Comparison of ENCODE assay signal across 28 cellular contexts in the genomic region with DNA sequence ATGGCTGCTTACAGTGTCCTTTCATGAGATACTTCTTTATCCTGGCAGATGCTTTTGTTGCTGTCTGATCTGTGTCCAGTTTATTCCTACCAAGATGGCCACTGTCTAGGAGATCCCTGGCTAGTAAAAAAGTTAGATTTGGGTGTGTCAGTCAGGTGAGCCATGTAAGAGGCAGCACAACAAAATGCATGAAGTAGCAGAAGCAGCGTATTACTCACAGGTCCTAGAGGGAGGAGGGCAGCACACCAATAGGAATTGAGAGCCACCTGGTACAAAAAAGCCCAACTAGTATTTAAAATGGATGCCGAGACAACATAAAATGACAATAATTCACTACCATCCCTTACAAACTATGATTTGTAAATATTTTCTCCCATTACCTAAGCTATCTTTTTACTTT.
"Had no signal": no experiment of that assay in that cellular context is flagged by ENCODE, and none has a peak within 500 bp of the region (broad histone marks: within the 10 kb centered on the region; RNA-seq: fewer than 3 reads in every experiment).

No MANE protein-coding gene starts in this region.

- H3K4me3 ChIP-seq: stomach, suprapubic skin, testis, thoracic aorta, thyroid gland, tibial artery, tibial nerve, transverse colon, upper lobe of left lung, upper lobe of right lung, uterus, vagina had no signal

- H3K36me3 Mint-ChIP-seq: stimulated activated effector memory CD8-positive, alpha-beta T cell treated with anti-CD3 and anti-CD28 coated beads, Interleukin-12 subunit alpha, Interleukin-12 subunit beta, amount 100 ng/mL, for 72 hours; stimulated activated memory B cell treated with anti-CD40 and anti-IgM and Interleukin-4, amounts not matched to agents 10 μg/mL and 1 μg/mL and 100 μg/mL, for 72 hours; stimulated activated naive B cell treated with anti-CD40 and anti-IgM and Interleukin-4, amounts not matched to agents 10 μg/mL and 1 μg/mL and 100 μg/mL, for 72 hours; type B pancreatic cell had no signal

- H3K27ac Mint-ChIP-seq: stimulated activated effector memory CD8-positive, alpha-beta T cell treated with anti-CD3 and anti-CD28 coated beads, Interleukin-12 subunit alpha, Interleukin-12 subunit beta, amount 100 ng/mL, for 72 hours; stimulated activated memory B cell treated with anti-CD40 and anti-IgM and Interleukin-4, amounts not matched to agents 10 μg/mL and 1 μg/mL and 100 μg/mL, for 72 hours; stimulated activated naive B cell treated with anti-CD40 and anti-IgM and Interleukin-4, amounts not matched to agents 10 μg/mL and 1 μg/mL and 100 μg/mL, for 72 hours; stimulated activated naive CD8-positive, alpha-beta T cell treated with anti-CD3 and anti-CD28 coated beads, Interleukin-15, amount 100 ng/mL, for 72 hours; stimulated activated naive CD8-positive, alpha-beta T cell treated with anti-CD3 and anti-CD28 coated beads, Interleukin-15, Interleukin-2, amounts not matched to agents 100 ng/mL and 50 ng/mL, for 24 hours had no signal

- H3K9me3 Mint-ChIP-seq: stimulated activated effector memory CD8-positive, alpha-beta T cell treated with anti-CD3 and anti-CD28 coated beads, Interleukin-12 subunit alpha, Interleukin-12 subunit beta, amount 100 ng/mL, for 72 hours; stimulated activated memory B cell treated with anti-CD40 and anti-IgM and Interleukin-4, amounts not matched to agents 10 μg/mL and 1 μg/mL and 100 μg/mL, for 72 hours; stimulated activated naive CD8-positive, alpha-beta T cell treated with anti-CD3 and anti-CD28 coated beads, Interleukin-15, amount 100 ng/mL, for 72 hours; stimulated activated naive CD8-positive, alpha-beta T cell treated with anti-CD3 and anti-CD28 coated beads, Interleukin-15, Interleukin-2, amounts not matched to agents 100 ng/mL and 50 ng/mL, for 24 hours had no signal

- H3K4me3 Mint-ChIP-seq: stimulated activated effector memory CD8-positive, alpha-beta T cell treated with anti-CD3 and anti-CD28 coated beads, Interleukin-12 subunit alpha, Interleukin-12 subunit beta, amount 100 ng/mL, for 72 hours; stimulated activated memory B cell treated with anti-CD40 and anti-IgM and Interleukin-4, amounts not matched to agents 10 μg/mL and 1 μg/mL and 100 μg/mL, for 72 hours; stimulated activated naive B cell treated with anti-CD40 and anti-IgM and Interleukin-4, amounts not matched to agents 10 μg/mL and 1 μg/mL and 100 μg/mL, for 72 hours; stimulated activated naive CD8-positive, alpha-beta T cell treated with anti-CD3 and anti-CD28 coated beads, Interleukin-15, amount 100 ng/mL, for 72 hours; stimulated activated naive CD8-positive, alpha-beta T cell treated with anti-CD3 and anti-CD28 coated beads, Interleukin-15, Interleukin-2, amounts not matched to agents 100 ng/mL and 50 ng/mL, for 24 hours; type B pancreatic cell had no signal

- H3K27me3 ChIP-seq: stomach, suprapubic skin, testis, thyroid gland, tibial artery, tibial nerve, transverse colon, upper lobe of left lung, upper lobe of right lung, uterus, vagina had no signal

- H3K27ac ChIP-seq: stomach, suprapubic skin, testis, thoracic aorta, thyroid gland, tibial artery, tibial nerve, transverse colon, upper lobe of left lung, upper lobe of right lung, uterus, vagina had no signal

- FAIRE-seq: urothelium cell line had no signal

- H3K27me3 Mint-ChIP-seq: type B pancreatic cell had no signal

- H3K9me3 ChIP-seq: stomach, suprapubic skin, testis, thoracic aorta, thyroid gland, tibial artery, tibial nerve, transverse colon, upper lobe of left lung, upper lobe of right lung, uterus, vagina had no signal

- H3K4me1 ChIP-seq: uterus had no signal

- DNase-seq: stimulated activated CD4-positive, alpha-beta T cell treated with anti-CD3 and anti-CD28 coated beads, Interleukin-2, amount 100 ng/mL, for 48 hours; stimulated activated CD4-positive, alpha-beta T cell treated with anti-CD3 and anti-CD28 coated beads, Interleukin-4, amount 100 ng/mL, for 1 hour; stimulated activated CD4-positive, alpha-beta T cell treated with anti-CD3 and anti-CD28 coated beads, Interleukin-4, amount 100 ng/mL, for 24 hours; stimulated activated CD4-positive, alpha-beta T cell treated with anti-CD3 and anti-CD28 coated beads, Interleukin-4, amount 100 ng/mL, for 4 hours; stimulated activated CD8-positive, alpha-beta memory T cell treated with anti-CD3 and anti-CD28 coated beads, Interleukin-4, amount 100 ng/mL, for 48 hours; stimulated activated naive B cell treated with anti-CD40 and anti-IgM and Interleukin-4, amounts not matched to agents 10 μg/mL and 1 μg/mL and 100 μg/mL, for 72 hours; stimulated activated naive CD4-positive, alpha-beta T cell; stimulated activated naive CD4-positive, alpha-beta T cell treated with Interleukin-2 at 50 U/mL for 16 hours; stimulated activated naive CD8-positive, alpha-beta T cell treated with anti-CD3 and anti-CD28 coated beads, Interleukin-15, amount 100 ng/mL, for 72 hours; stimulated activated naive CD8-positive, alpha-beta T cell treated with anti-CD3 and anti-CD28 coated beads, Interleukin-15, Interleukin-2, amounts not matched to agents 100 U/mL and 50 U/mL, for 24 hours; stomach; substantia nigra; testis; thyroid gland; tibial artery; transverse colon; upper lobe of left lung; upper lobe of right lung; uterus had no signal

- ATAC-seq: stimulated activated effector memory CD8-positive, alpha-beta T cell treated with anti-CD3 and anti-CD28 coated beads, Interleukin-12 subunit alpha, Interleukin-12 subunit beta, amount 100 ng/mL, for 72 hours; stimulated activated memory B cell treated with anti-CD40 and anti-IgM and Interleukin-4, amounts not matched to agents 10 μg/mL and 1 μg/mL and 100 μg/mL, for 72 hours; stimulated activated naive B cell treated with anti-CD40 and anti-IgM and Interleukin-4, amounts not matched to agents 10 μg/mL and 1 μg/mL and 100 μg/mL, for 72 hours; stimulated activated naive CD8-positive, alpha-beta T cell treated with anti-CD3 and anti-CD28 coated beads, Interleukin-15, amount 100 ng/mL, for 72 hours; stimulated activated naive CD8-positive, alpha-beta T cell treated with anti-CD3 and anti-CD28 coated beads, Interleukin-15, Interleukin-2, amounts not matched to agents 100 U/mL and 50 U/mL, for 24 hours; upper lobe of right lung had no signal

- H3K36me3 ChIP-seq: stomach, suprapubic skin, thoracic aorta, thyroid gland, tibial artery, tibial nerve, transverse colon, upper lobe of left lung, upper lobe of right lung, uterus, vagina had no signal
